In the genomic region with DNA sequence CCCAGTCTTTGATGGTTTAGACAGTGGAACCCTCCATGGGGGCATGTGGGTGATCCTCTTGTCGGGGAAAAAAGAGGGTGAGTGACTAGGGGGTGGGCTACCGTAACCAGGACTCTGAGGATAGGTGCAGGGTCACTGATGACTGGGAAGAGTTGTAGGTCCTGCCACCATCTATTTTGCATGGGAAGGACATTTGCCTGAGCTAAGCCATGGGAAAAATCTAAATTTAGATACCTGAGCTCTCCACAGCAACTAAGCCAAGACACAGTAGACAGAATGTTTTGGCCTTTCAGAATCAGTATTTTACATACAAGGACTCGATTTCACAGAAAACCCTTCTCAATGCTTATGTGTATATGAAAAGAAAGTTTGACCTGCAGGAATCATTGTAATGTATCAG, we compare ENCODE assay signal across 23 cellular contexts. TPM values are rescaled to one million over a fixed set of nuclear protein-coding genes. Genes with fewer than 3 reads are reported as not detected.
DNase-seq lines count a peak whose midpoint lies in the region; ATAC-seq and TF ChIP-seq lines count a peak whose summit lies in the region.
"Had no signal": no experiment of that assay in that cellular context is flagged by ENCODE, and none has a peak within 500 bp of the region (broad histone marks: within the 10 kb centered on the region; RNA-seq: fewer than 3 reads in every experiment).

No MANE protein-coding gene starts in this region.

- H3K9me3 ChIP-seq in Caco-2 (no peaks in the 10 kb centered on the region), heart left ventricle (no peaks in the 10 kb centered on the region), hepatocyte (ENCODE audit: low read depth) (no peaks in the 10 kb centered on the region), suprapubic skin (no peaks in the 10 kb centered on the region)
- H3K9me3 ChIP-seq: SJSA1 had no signal

- peaks cover 48% of the 10 kb centered on the region for H3K36me3 Mint-ChIP-seq in Caco-2 (ENCODE audit: insufficient read depth, unreplicated experiment)
- H3K36me3 Mint-ChIP-seq in natural killer cell treated with Interleukin-12 subunit alpha and Interleukin-12 subunit beta and Interleukin-15 and Interleukin-18, amount 100 ng/mL, for 72 hours, result no peaks in the 10 kb centered on the region
- H3K36me3 Mint-ChIP-seq: CD8-positive, alpha-beta memory T cell had no signal

- no peaks in the 10 kb centered on the region for H3K9me2 ChIP-seq in hepatocyte (replicated peaks; ENCODE audit: insufficient read depth)

- CTCF ChIA-PET in Caco-2 (lab: Charles Lee), result interaction anchor here (0.6 kb wide), 1 partner anchor 108 kb away, joined by 4 read pairs; no protein-coding TSS in a partner anchor

- ATAC-seq in heart left ventricle, result peak; percentile 74 to 88 (median 80)
- ATAC-seq in GM21447 (IDR thresholded peaks at IDR 0.05; ENCODE audit: unreplicated experiment), result no peak
- no peak for ATAC-seq in HG03025 (IDR thresholded peaks at IDR 0.05; ENCODE audit: low FRiP score, unreplicated experiment)
- ATAC-seq in natural killer cell treated with Interleukin-12 subunit alpha and Interleukin-12 subunit beta and Interleukin-15 and Interleukin-18, amount 100 ng/mL, for 72 hours, result no peak
- ATAC-seq: HCT116, Panc1 had no signal

- H3K27me3 ChIP-seq in Caco-2 (replicated peaks; ENCODE audit: control insufficient read depth, insufficient read depth, low read length) (no peaks in the 10 kb centered on the region), heart left ventricle (no peaks in the 10 kb centered on the region), hepatocyte (no peaks in the 10 kb centered on the region), suprapubic skin (no peaks in the 10 kb centered on the region)
- H3K27me3 ChIP-seq: SJSA1 had no signal

- BruUV-seq in Caco-2 (replicated peaks; lab: Mats Ljungman, UMichigan), result no TSS peak

- peaks cover 33% of the 10 kb centered on the region for H3K4me1 ChIP-seq in Caco-2
- H3K4me1 ChIP-seq in heart left ventricle, result peaks cover 2 to 57% (median 27%) of the 10 kb centered on the region in 12 donors
- peaks cover 19% of the 10 kb centered on the region for H3K4me1 ChIP-seq in hepatocyte (ENCODE audit: insufficient read depth)
- peaks cover 70% of the 10 kb centered on the region for H3K4me1 ChIP-seq in suprapubic skin
- H3K4me1 ChIP-seq: SJSA1 had no signal

- peaks cover 9% of the 10 kb centered on the region for H3K9me3 Mint-ChIP-seq in Caco-2 (ENCODE audit: unreplicated experiment)
- peaks cover 4% of the 10 kb centered on the region for H3K9me3 Mint-ChIP-seq in natural killer cell treated with Interleukin-12 subunit alpha and Interleukin-12 subunit beta and Interleukin-15 and Interleukin-18, amount 100 ng/mL, for 72 hours

- H3K27me3 Mint-ChIP-seq in Caco-2 (ENCODE audit: insufficient read depth, unreplicated experiment), result no peaks in the 10 kb centered on the region
- H3K27me3 Mint-ChIP-seq in natural killer cell treated with Interleukin-12 subunit alpha and Interleukin-12 subunit beta and Interleukin-15 and Interleukin-18, amount 100 ng/mL, for 72 hours, result no peaks in the 10 kb centered on the region
- H3K27me3 Mint-ChIP-seq: CD8-positive, alpha-beta memory T cell had no signal

- TF ChIP-seq EP300 in suprapubic skin (IDR thresholded peaks at IDR 0.05), result no peak

- TF ChIP-seq POLR2A in heart left ventricle (IDR thresholded peaks at IDR 0.05) (no peak), suprapubic skin (IDR thresholded peaks at IDR 0.05) (no peak)

- H3K4me3 Mint-ChIP-seq in Caco-2 (ENCODE audit: unreplicated experiment), result no peak overlapping the region
- H3K4me3 Mint-ChIP-seq in natural killer cell treated with Interleukin-12 subunit alpha and Interleukin-12 subunit beta and Interleukin-15 and Interleukin-18, amount 100 ng/mL, for 72 hours, result no peak overlapping the region
- H3K4me3 Mint-ChIP-seq: CD8-positive, alpha-beta memory T cell had no signal

- H3K4me2 ChIP-seq in hepatocyte, result no peak overlapping the region

- POLR2A ChIA-PET in Caco-2 (lab: Charles Lee), result no interaction called here

- H3K4me1 Mint-ChIP-seq in Caco-2 (ENCODE audit: low read depth, unreplicated experiment), result peaks cover 37% of the 10 kb centered on the region
- no peaks in the 10 kb centered on the region for H3K4me1 Mint-ChIP-seq in natural killer cell treated with Interleukin-12 subunit alpha and Interleukin-12 subunit beta and Interleukin-15 and Interleukin-18, amount 100 ng/mL, for 72 hours (ENCODE audit: low read depth in 2 of 2)
- H3K4me1 Mint-ChIP-seq: CD8-positive, alpha-beta memory T cell had no signal

- TF ChIP-seq CTCF in Caco-2 (IDR thresholded peaks at IDR 0.05; ENCODE audit: insufficient read depth in 1 of 2, low read depth in 1 of 2, low read length in 1 of 2, severe bottlenecking in 1 of 2, unreplicated experiment in 1 of 2) (no peak), heart left ventricle (IDR thresholded peaks at IDR 0.05) (no peak), hepatocyte (IDR thresholded peaks at IDR 0.05; ENCODE audit: poor library complexity) (no peak), suprapubic skin (IDR thresholded peaks at IDR 0.05) (no peak)

- WGBS in heart left ventricle, 4 donors, result 64 to 74% (median 70%) methylated on average over 3 of the region's 3 CpGs
- 92% methylated on average over 3 of the region's 3 CpGs for WGBS in hepatocyte (ENCODE audit: low lambda C conversion rate, missing lambda C conversion rate)
- 93% methylated on average over 3 of the region's 3 CpGs for WGBS in suprapubic skin

- H3K36me3 ChIP-seq in Caco-2 (ENCODE audit: control insufficient read depth, insufficient read depth, low read length), result no peaks in the 10 kb centered on the region
- H3K36me3 ChIP-seq in heart left ventricle, result no peaks in the 10 kb centered on the region
- H3K36me3 ChIP-seq in hepatocyte (replicated peaks; ENCODE audit: insufficient read depth, low read depth), result no peaks in the 10 kb centered on the region
- no peaks in the 10 kb centered on the region for H3K36me3 ChIP-seq in suprapubic skin
- H3K36me3 ChIP-seq: SJSA1 had no signal

- no peak overlapping the region for H2AFZ ChIP-seq in hepatocyte

- no peaks in the 10 kb centered on the region for H4K20me1 ChIP-seq in hepatocyte (ENCODE audit: insufficient read depth, poor library complexity, severe bottlenecking)

- no peak overlapping the region for H3K4me3 ChIP-seq in Caco-2 (ENCODE audit: low read depth, low read length)
- H3K4me3 ChIP-seq in heart left ventricle, result no peak overlapping the region
- no peak overlapping the region for H3K4me3 ChIP-seq in hepatocyte
- H3K4me3 ChIP-seq in suprapubic skin, result no peak overlapping the region
- H3K4me3 ChIP-seq: SJSA1 had no signal

- H3K27ac ChIP-seq in heart left ventricle (peak overlapping the region in 6 of 12 donors; percentile 7 to 64 (median 46)), hepatocyte (peak overlapping the region; percentile 77), suprapubic skin (peak overlapping the region; percentile 89)
- H3K27ac ChIP-seq: SJSA1 had no signal

- peak overlapping the region; percentile 68 for H3K27ac Mint-ChIP-seq in Caco-2 (ENCODE audit: unreplicated experiment)
- no peak overlapping the region for H3K27ac Mint-ChIP-seq in natural killer cell treated with Interleukin-12 subunit alpha and Interleukin-12 subunit beta and Interleukin-15 and Interleukin-18, amount 100 ng/mL, for 72 hours
- H3K27ac Mint-ChIP-seq: CD8-positive, alpha-beta memory T cell had no signal

- intact Hi-C loops in Caco-2 (cut with micrococcal nuclease; ENCODE audit: unreplicated experiment), result no loop called here
- intact Hi-C loops in heart left ventricle (cut with DNase I), result no loop called here

- peaks cover 66% of the 10 kb centered on the region for H3K79me2 ChIP-seq in hepatocyte

- no peak for DNase-seq in Caco-2
- DNase-seq in heart left ventricle, result no peak
- DNase-seq in hepatocyte (ENCODE audit: low spot score), result no peak
- no peak for DNase-seq in suprapubic skin (ENCODE audit: low spot score in 2 of 2)
- no peak for DNase-seq in activated T-cell treated with anti-CD3 and anti-CD28 coated beads, Interleukin-2, amount 50 U/mL, for 48 hours
- no peak for DNase-seq in natural killer cell treated with Interleukin-12 subunit alpha and Interleukin-12 subunit beta and Interleukin-15 and Interleukin-18, amount 100 ng/mL, for 72 hours (ENCODE audit: low spot score)
- DNase-seq: AML-193; C1 segment of cervical spinal cord; CD8-positive, alpha-beta memory T cell; EL; GF-D8; IMR-90; NCI-H1105; NCI-H146; NCI-H2029 treated with DMSO at 0.1 percent for 48 hours; NCI-H345; NCI-H524; NCI-H82 had no signal

RNA-seq across cellular contexts. Expression of a gene that starts 52.7 kb away (rescaled TPM):
- total RNA-seq in Caco-2 (2022) (166 and 171 TPM in 2 replicates), heart left ventricle (10 to 100 TPM; 28.0 to 66.7 (median 38.7) TPM), hepatocyte (20.1 and 33.2 TPM in 2 replicates), suprapubic skin (100 to 1,000 TPM in 1 of 4 donors, 10 to 100 TPM in 3; 59.2 to 109 (median 72.1) TPM)
- polyA plus RNA-seq in heart left ventricle (10 to 100 TPM; 12.7 to 18.3 TPM), hepatocyte (31.6 and 36.7 TPM in 2 replicates)
- 1 to 10 TPM; 1.0 to 2.3 TPM for total RNA-seq in natural killer cell treated with Interleukin-12 subunit alpha and Interleukin-12 subunit beta and Interleukin-15 and Interleukin-18, amount 100 ng/mL, for 72 hours
- polyA plus RNA-seq: CD8-positive, alpha-beta memory T cell had no signal

Comparison
In these comparisons a context has a peak if more than half of its experiments do, and no peak if none do; other contexts are left out.
1. ATAC-seq: peak in heart left ventricle (4 of 4); none in GM21447 (single experiment), HG03025 (single experiment) and natural killer cell treated with Interleukin-12 subunit alpha and Interleukin-12 subunit beta and Interleukin-15 and Interleukin-18, amount 100 ng/mL, for 72 hours (0 of 2).